In the genomic region with DNA sequence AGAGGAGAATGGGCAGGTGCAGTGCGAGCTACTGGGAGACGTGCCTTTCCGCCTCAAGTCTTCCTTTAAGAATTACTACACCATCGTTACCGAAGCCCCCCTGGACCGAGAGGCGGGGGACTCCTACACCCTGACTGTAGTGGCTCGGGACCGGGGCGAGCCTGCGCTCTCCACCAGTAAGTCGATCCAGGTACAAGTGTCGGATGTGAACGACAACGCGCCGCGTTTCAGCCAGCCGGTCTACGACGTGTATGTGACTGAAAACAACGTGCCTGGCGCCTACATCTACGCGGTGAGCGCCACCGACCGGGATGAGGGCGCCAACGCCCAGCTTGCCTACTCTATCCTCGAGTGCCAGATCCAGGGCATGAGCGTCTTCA, we compare ENCODE assay signal across 8 cellular contexts. TPM values are rescaled to one million over a fixed set of nuclear protein-coding genes. Genes with fewer than 3 reads are reported as not detected.
A peak's percentile ranks its signal among the peaks of the same experiment; 100 is the strongest.
DNase-seq lines count a peak whose midpoint lies in the region; TF ChIP-seq lines count a peak whose summit lies in the region.

No MANE protein-coding gene starts in this region.

- H3K27ac ChIP-seq in Karpas-422 (ENCODE audit: low read length): no peak overlapping the region

- H3K4me1 ChIP-seq in Caco-2 (no peaks in the 10 kb centered on the region), Karpas-422 (ENCODE audit: low read length) (no peaks in the 10 kb centered on the region)

- H3K36me3 Mint-ChIP-seq in HFFc6 (ENCODE audit: low read depth) (peaks cover 5% of the 10 kb centered on the region; the same call in 1 of the 2 replicates), endothelial cell (ENCODE audit: low read depth, unreplicated experiment) (peaks cover 5% of the 10 kb centered on the region), Caco-2 (ENCODE audit: insufficient read depth, unreplicated experiment) (no peaks in the 10 kb centered on the region)

- H3K36me3 ChIP-seq in Caco-2 (ENCODE audit: control insufficient read depth, insufficient read depth, low read length) (no peaks in the 10 kb centered on the region), Karpas-422 (ENCODE audit: insufficient read depth, low read length) (no peaks in the 10 kb centered on the region)

- no peak overlapping the region for H2AFZ ChIP-seq in Karpas-422 (ENCODE audit: low read length)

- H3K27me3 ChIP-seq in Caco-2 (replicated peaks; ENCODE audit: control insufficient read depth, insufficient read depth, low read length) (no peaks in the 10 kb centered on the region), Karpas-422 (ENCODE audit: low read length) (no peaks in the 10 kb centered on the region)

- no peak overlapping the region for H3K4me3 ChIP-seq in Caco-2 (ENCODE audit: low read depth, low read length)
- H3K4me3 ChIP-seq in Karpas-422 (ENCODE audit: low read length): no peak overlapping the region

- TF ChIP-seq CTCF in HFFc6 (IDR thresholded peaks at IDR 0.05) (no peak), endothelial cell (IDR thresholded peaks at IDR 0.05; ENCODE audit: unreplicated experiment) (no peak), Caco-2 (IDR thresholded peaks at IDR 0.05; ENCODE audit: insufficient read depth in 1 of 2, low read depth in 1 of 2, low read length in 1 of 2, severe bottlenecking in 1 of 2, unreplicated experiment in 1 of 2) (no peak)

- H3K4me3 Mint-ChIP-seq in HFFc6: peak overlapping the region; percentile 95
- H3K4me3 Mint-ChIP-seq in endothelial cell (ENCODE audit: unreplicated experiment): peak overlapping the region; percentile 86
- H3K4me3 Mint-ChIP-seq in Caco-2 (ENCODE audit: unreplicated experiment): no peak overlapping the region

- H3K4me2 ChIP-seq in Karpas-422 (ENCODE audit: low read depth, low read length, poor library complexity, severe bottlenecking): no peak overlapping the region

- no TSS peak for BruUV-seq in Caco-2 (replicated peaks; lab: Mats Ljungman, UMichigan)

- no peaks in the 10 kb centered on the region for H4K20me1 ChIP-seq in Karpas-422 (ENCODE audit: insufficient read depth, low read depth, low read length)

- DNase-seq in Ammon's horn (ENCODE audit: low spot score) (peak; percentile 84), HFFc6 (no peak), endothelial cell (ENCODE audit: low spot score) (peak; percentile 25), nucleus accumbens (lab: John Stamatoyannopoulos, UW) (peak in 52 of 56 donors; percentile 27 to 81 (median 62)), islet precursor cell (no peak), Caco-2 (no peak), ACHN (no peak), Karpas-422 (no peak)

- H3K27ac Mint-ChIP-seq in HFFc6 (peak overlapping the region; percentile 73; the same call in 1 of the 2 replicates), endothelial cell (ENCODE audit: unreplicated experiment) (no peak overlapping the region), Caco-2 (ENCODE audit: unreplicated experiment) (no peak overlapping the region)

- H3K27me3 Mint-ChIP-seq in HFFc6 (ENCODE audit: insufficient read depth) (peaks cover 15% of the 10 kb centered on the region), endothelial cell (ENCODE audit: unreplicated experiment) (peaks cover 30% of the 10 kb centered on the region), Caco-2 (ENCODE audit: insufficient read depth, unreplicated experiment) (peaks cover 4% of the 10 kb centered on the region)

- intact Hi-C loops in Caco-2 (cut with micrococcal nuclease; ENCODE audit: unreplicated experiment): loop anchor here (10.0 kb wide), 1 partner anchor 124 kb away; no protein-coding TSS in a partner anchor

- POLR2A ChIA-PET in Caco-2 (lab: Charles Lee): no interaction called here

- H3K9me3 ChIP-seq in Caco-2 (no peaks in the 10 kb centered on the region), Karpas-422 (ENCODE audit: low read length) (no peaks in the 10 kb centered on the region; the same call in none of the 2 replicates)

- H3K9me2 ChIP-seq in Karpas-422 (replicated peaks; ENCODE audit: insufficient read depth, low read length): no peaks in the 10 kb centered on the region

- H3K4me1 Mint-ChIP-seq in HFFc6 (ENCODE audit: low read depth): peaks cover 53% of the 10 kb centered on the region
- peaks cover 29% of the 10 kb centered on the region for H3K4me1 Mint-ChIP-seq in endothelial cell (ENCODE audit: unreplicated experiment)
- H3K4me1 Mint-ChIP-seq in Caco-2 (ENCODE audit: low read depth, unreplicated experiment): no peaks in the 10 kb centered on the region

- no peaks in the 10 kb centered on the region for H3K79me2 ChIP-seq in Karpas-422 (ENCODE audit: low read length)

- H3K9me3 Mint-ChIP-seq in HFFc6: no peaks in the 10 kb centered on the region
- no peaks in the 10 kb centered on the region for H3K9me3 Mint-ChIP-seq in endothelial cell (ENCODE audit: unreplicated experiment)
- H3K9me3 Mint-ChIP-seq in Caco-2 (ENCODE audit: unreplicated experiment): peaks cover 6% of the 10 kb centered on the region

- CTCF ChIA-PET in Caco-2 (lab: Charles Lee): no interaction called here

- no peak overlapping the region for H3K9ac ChIP-seq in Karpas-422 (ENCODE audit: low read length)

- in situ Hi-C loops in ACHN (cut with HindIII; ENCODE audit: low pct_ligation_motif_present, low pct_unique_long_range_greater_than_20kb, low sequenced_read_pairs): no loop called here

RNA-seq across cellular contexts. Expression of a gene that starts 2.2 kb away (rescaled TPM):
- 100 to 1,000 TPM in 1 of 6 experiments, 10 to 100 TPM in 5; 25.2 to 151 (median 26.8) TPM for total RNA-seq in HFFc6 (2021; fragmentation: NEBNext Ultra II Directional; extraction: Animal tissue kit (Norgen Biotek cat#: 25700))
- total RNA-seq in endothelial cell (ENCODE audit: unreplicated experiment) (10.8 TPM), Caco-2 (2022) (not detected in 2 replicates)
- total RNA-seq in Karpas-422 (2014; rRNA removed; shearing (Covaris generic); ENCODE audit: low replicate concordance): not detected in 2 replicates

Comparison
In these comparisons a context has a peak if more than half of its experiments do, and no peak if none do; other contexts are left out.
1. DNase-seq: peak in Ammon's horn (single experiment), endothelial cell (single experiment) and nucleus accumbens (52 of 56); none in HFFc6 (single experiment), islet precursor cell (single experiment), Caco-2 (0 of 2), ACHN (single experiment) and Karpas-422 (single experiment).
2. RNA of a gene that starts 2.2 kb away (total RNA-seq): 25.2 to 151 TPM in HFFc6 and 10.8 TPM in endothelial cell (single experiment); not detected in Caco-2 and not detected in Karpas-422; every median in the first group is over 10 times any median in the second.